8 cellular contexts compared by ENCODE assay signal in genomic region chr21:46098303-46099141, GRCh38. TPM values are rescaled to one million over a fixed set of nuclear protein-coding genes. Genes with fewer than 3 reads are reported as not detected.
DNase-seq lines count a peak whose midpoint lies in the region; ATAC-seq and TF ChIP-seq lines count a peak whose summit lies in the region.
"Had no signal": no experiment of that assay in that cellular context is flagged by ENCODE, and none has a peak within 500 bp of the region (broad histone marks: within the 10 kb centered on the region; RNA-seq: fewer than 3 reads in every experiment).

No MANE protein-coding gene starts in this region.

- H3K9me3 Mint-ChIP-seq in IgD-negative memory B cell = peaks cover 2 to 17% (median 16%) of the 10 kb centered on the region in 3 donors

- H3K4me1 Mint-ChIP-seq in IgD-negative memory B cell = no peaks in the 10 kb centered on the region

- H3K36me3 Mint-ChIP-seq in IgD-negative memory B cell = no peaks in the 10 kb centered on the region

- no peak for TF ChIP-seq CTCF in suprapubic skin (IDR thresholded peaks at IDR 0.05)

- DNase-seq in astrocyte of the hippocampus (ENCODE audit: low read depth, low spot score) (peak; percentile 54), left kidney (ENCODE audit: low read depth, low spot score) (peak; percentile 46), suprapubic skin (ENCODE audit: low spot score in 2 of 2) (peak; percentile 73 to 77), NCI-H2171 treated with DMSO at 0.1 percent for 48 hours (lab: John Stamatoyannopoulos, UW) (no peak), foreskin melanocyte (no peak)

- no peak for TF ChIP-seq POLR2A in suprapubic skin (IDR thresholded peaks at IDR 0.05)

- H3K27ac ChIP-seq in suprapubic skin = peak overlapping the region; percentile 98
- H3K27ac ChIP-seq: neutrophil had no signal

- 0% methylated on average over 10 of the region's 94 CpGs for WGBS in suprapubic skin

- ATAC-seq in GM19035 (IDR thresholded peaks at IDR 0.05; ENCODE audit: unreplicated experiment) = no peak

- peak overlapping the region; percentile 82 for H3K4me3 ChIP-seq in suprapubic skin

- no peak for TF ChIP-seq EP300 in suprapubic skin (IDR thresholded peaks at IDR 0.05)

- H3K36me3 ChIP-seq in suprapubic skin = no peaks in the 10 kb centered on the region
- H3K36me3 ChIP-seq: neutrophil had no signal

- H3K4me3 Mint-ChIP-seq in IgD-negative memory B cell = peak overlapping the region in 3 of 4 donors; percentile 52 to 76 (median 60)

- H3K9me3 ChIP-seq in suprapubic skin = peaks cover 5% of the 10 kb centered on the region
- H3K9me3 ChIP-seq: neutrophil had no signal

- H3K27me3 ChIP-seq in suprapubic skin = peaks cover 31% of the 10 kb centered on the region

- no peak overlapping the region for H3K27ac Mint-ChIP-seq in IgD-negative memory B cell

- H3K4me1 ChIP-seq in suprapubic skin = peaks cover 34% of the 10 kb centered on the region

- H3K27me3 Mint-ChIP-seq in IgD-negative memory B cell = peaks cover 33% of the 10 kb centered on the region

RNA-seq across cellular contexts. Expression of gene COL6A2, which starts 0.6 kb away (rescaled TPM):
- polyA plus RNA-seq in IgD-negative memory B cell = 0.14 TPM
- total RNA-seq in suprapubic skin = 100 to 1,000 TPM in 3 of 4 donors, 10 to 100 TPM in 1; 88.9 to 150 (median 126) TPM

RNA-seq across cellular contexts. Expression of gene FTCD, which starts 56.9 kb away (rescaled TPM):
- not detected for polyA plus RNA-seq in IgD-negative memory B cell
- not detected for total RNA-seq in suprapubic skin

Comparison
In these comparisons a context has a peak if more than half of its experiments do, and no peak if none do; other contexts are left out.
1. DNase-seq: peak in astrocyte of the hippocampus (single experiment), left kidney (single experiment) and suprapubic skin (2 of 2); none in NCI-H2171 treated with DMSO at 0.1 percent for 48 hours (single experiment) and foreskin melanocyte (single experiment).